In the genomic region with DNA sequence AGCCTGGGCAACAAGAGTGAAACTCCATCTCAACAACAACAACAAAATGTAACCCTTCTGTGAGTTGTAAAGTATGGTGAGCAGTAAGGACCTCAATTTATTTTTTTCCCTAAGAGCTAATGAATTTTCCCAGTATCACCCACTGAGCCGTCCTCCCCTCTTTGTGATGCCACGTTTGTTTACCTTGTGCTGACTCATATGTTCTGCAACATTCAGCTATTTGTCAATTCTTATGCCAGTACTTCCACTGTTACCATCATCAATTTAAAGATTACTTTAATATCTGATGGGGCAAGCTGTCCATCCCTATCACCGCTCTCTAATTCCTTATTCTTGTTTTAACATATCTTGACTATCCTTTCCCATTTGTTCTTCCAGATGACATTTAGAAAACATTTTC, we compare ENCODE assay signal across 12 cellular contexts. TPM values are rescaled to one million over a fixed set of nuclear protein-coding genes. Genes with fewer than 3 reads are reported as not detected.
A peak's percentile ranks its signal among the peaks of the same experiment; 100 is the strongest.
DNase-seq lines count a peak whose midpoint lies in the region; ATAC-seq, FAIRE-seq and TF ChIP-seq lines count a peak whose summit lies in the region.
"Had no signal": no experiment of that assay in that cellular context is flagged by ENCODE, and none has a peak within 500 bp of the region (broad histone marks: within the 10 kb centered on the region; RNA-seq: fewer than 3 reads in every experiment).

No MANE protein-coding gene starts in this region.

- no peak overlapping the region for H3K4me3 Mint-ChIP-seq in Calu3 (ENCODE audit: low read depth, unreplicated experiment)
- H3K4me3 Mint-ChIP-seq in activated CD4-positive, alpha-beta memory T cell treated with anti-CD3 and anti-CD28 coated beads, Interleukin-2, amount 10 ng/mL, durations not matched to agents 7 days and 5 days: no peak overlapping the region
- H3K4me3 Mint-ChIP-seq: B cell, nephron had no signal

- H3K27me3 ChIP-seq in bronchial epithelial cell (ENCODE audit: control insufficient read depth, insufficient read depth, low read length) (no peaks in the 10 kb centered on the region), HepG2 (ENCODE audit: control insufficient read depth in 1 of 2, insufficient read depth in 2 of 2, low read length in 2 of 2) (no peaks in the 10 kb centered on the region)
- H3K27me3 ChIP-seq: esophagus squamous epithelium had no signal

- no peaks in the 10 kb centered on the region for H3K9me3 Mint-ChIP-seq in Calu3 (ENCODE audit: low read depth, unreplicated experiment)
- H3K9me3 Mint-ChIP-seq in activated CD4-positive, alpha-beta memory T cell treated with anti-CD3 and anti-CD28 coated beads, Interleukin-2, amount 10 ng/mL, durations not matched to agents 7 days and 5 days: no peaks in the 10 kb centered on the region
- H3K9me3 Mint-ChIP-seq: nephron had no signal

- no peak overlapping the region for H2AFZ ChIP-seq in HepG2 (ENCODE audit: low read length)

- TF ChIP-seq RAD21 in HepG2 (CRISPR knock-in tag; IDR thresholded peaks at IDR 0.05): no peak

- H3K9me3 ChIP-seq in HepG2 (ENCODE audit: low read length): no peaks in the 10 kb centered on the region
- H3K9me3 ChIP-seq: esophagus squamous epithelium had no signal

- no peaks in the 10 kb centered on the region for H3K36me3 Mint-ChIP-seq in Calu3 (ENCODE audit: insufficient read depth, unreplicated experiment)
- H3K36me3 Mint-ChIP-seq in activated CD4-positive, alpha-beta memory T cell treated with anti-CD3 and anti-CD28 coated beads, Interleukin-2, amount 10 ng/mL, durations not matched to agents 7 days and 5 days (ENCODE audit: low read depth): no peaks in the 10 kb centered on the region

- no TSS peak for BruUV-seq in Calu3 (replicated peaks; lab: Mats Ljungman, UMichigan)
- no TSS peak for BruUV-seq in HepG2 (replicated peaks; lab: Mats Ljungman, UMichigan)

- ATAC-seq in HepG2: peak; percentile 85

- 77% methylated on average over 3 of the region's 3 CpGs for WGBS in HepG2 (ENCODE audit: low lambda C conversion rate)

- TF ChIP-seq POLR2A in HepG2 (IDR thresholded peaks at IDR 0.05; ENCODE audit: insufficient read depth in 1 of 2, low read depth in 2 of 2, low read length in 2 of 2): no peak

- no peaks in the 10 kb centered on the region for H3K27me3 Mint-ChIP-seq in Calu3 (ENCODE audit: unreplicated experiment)
- no peaks in the 10 kb centered on the region for H3K27me3 Mint-ChIP-seq in activated CD4-positive, alpha-beta memory T cell treated with anti-CD3 and anti-CD28 coated beads, Interleukin-2, amount 10 ng/mL, durations not matched to agents 7 days and 5 days
- H3K27me3 Mint-ChIP-seq: B cell had no signal

- no peak for FAIRE-seq in bronchial epithelial cell (lab: Jason Lieb, UNC)
- FAIRE-seq in HepG2 (lab: Jason Lieb, UNC): no peak

- POLR2A ChIA-PET in HepG2 (lab: Yijun Ruan, JAX): interaction anchor here (1.0 to 2.1 kb wide), 3 partner anchors 78 to 106 kb away, joined by 5 to 11 read pairs (median 6); partner anchors contain the start of genes PAK1IP1 and TMEM14C
- POLR2A ChIA-PET in activated CD4-positive, alpha-beta memory T cell treated with anti-CD3 and anti-CD28 coated beads, Interleukin-2, amount 10 ng/mL, durations not matched to agents 7 days and 5 days (lab: Charles Lee): no interaction called here

- no peak overlapping the region for H3K4me3 ChIP-seq in bronchial epithelial cell (ENCODE audit: low read depth, low read length)
- H3K4me3 ChIP-seq in HepG2 (replicated peaks in 1 of 3; ENCODE audit: insufficient read depth in 1 of 3, low read depth in 2 of 3, low read length in 3 of 3): no peak overlapping the region
- H3K4me3 ChIP-seq: esophagus squamous epithelium had no signal

- H3K36me3 ChIP-seq in bronchial epithelial cell (ENCODE audit: control insufficient read depth, insufficient read depth, low read length) (no peaks in the 10 kb centered on the region), HepG2 (replicated peaks in 1 of 2; ENCODE audit: control insufficient read depth in 1 of 2, insufficient read depth in 2 of 2, low read length in 2 of 2) (no peaks in the 10 kb centered on the region)
- H3K36me3 ChIP-seq: esophagus squamous epithelium had no signal

- in situ Hi-C loops in HepG2 (cut with HindIII; ENCODE audit: extremely low pct_ligation_motif_present, low pct_unique_long_range_greater_than_20kb): loop anchor here (5.0 kb wide), 1 partner anchor 324 kb away; no protein-coding TSS in a partner anchor

- peaks cover 8% of the 10 kb centered on the region for H3K4me1 Mint-ChIP-seq in Calu3 (ENCODE audit: low read depth, unreplicated experiment)
- peaks cover 1% of the 10 kb centered on the region for H3K4me1 Mint-ChIP-seq in activated CD4-positive, alpha-beta memory T cell treated with anti-CD3 and anti-CD28 coated beads, Interleukin-2, amount 10 ng/mL, durations not matched to agents 7 days and 5 days
- H3K4me1 Mint-ChIP-seq: B cell, nephron had no signal

- no peak overlapping the region for H3K27ac Mint-ChIP-seq in Calu3 (ENCODE audit: unreplicated experiment)
- no peak overlapping the region for H3K27ac Mint-ChIP-seq in activated CD4-positive, alpha-beta memory T cell treated with anti-CD3 and anti-CD28 coated beads, Interleukin-2, amount 10 ng/mL, durations not matched to agents 7 days and 5 days
- H3K27ac Mint-ChIP-seq: B cell, nephron had no signal

- no peaks in the 10 kb centered on the region for H4K20me1 ChIP-seq in HepG2 (ENCODE audit: insufficient read depth, low read length)

- no peak overlapping the region for H3K27ac ChIP-seq in HepG2 (ENCODE audit: extremely low read length, insufficient read depth, low read length)
- H3K27ac ChIP-seq: esophagus squamous epithelium had no signal

- H3K9ac ChIP-seq in HepG2 (ENCODE audit: insufficient read depth, low read depth, low read length): no peak overlapping the region

- intact Hi-C loops in Calu3 (cut with micrococcal nuclease; ENCODE audit: unreplicated experiment): loop anchor here (1.0 to 10.0 kb wide), 3 partner anchors 106 to 323 kb away; partner anchors contain the start of genes C6orf52 and PAK1IP1
- intact Hi-C loops in HepG2 (cut with micrococcal nuclease; ENCODE audit: unreplicated experiment): loop anchor here (1.0 kb wide), 5 partner anchors 78 to 323 kb away; partner anchors contain the start of genes C6orf52, PAK1IP1 and TMEM14C

- H3K79me2 ChIP-seq in HepG2 (ENCODE audit: insufficient read depth, low read length): no peaks in the 10 kb centered on the region

- no peak overlapping the region for H3K4me2 ChIP-seq in HepG2 (ENCODE audit: low read depth, low read length)

- TF ChIP-seq EP300 in HepG2 (IDR thresholded peaks at IDR 0.05; ENCODE audit: low read depth in 2 of 2, low read length in 2 of 2) (no peak), HepG2 (CRISPR knock-in tag; IDR thresholded peaks at IDR 0.05; ENCODE audit: borderline replicate concordance) (no peak)

- CTCF ChIA-PET in Calu3 (lab: Charles Lee): interaction anchor here (0.6 to 1.9 kb wide), 5 partner anchors 106 to 360 kb away, joined by 4 to 12 read pairs (median 5); partner anchors contain the start of gene PAK1IP1
- CTCF ChIA-PET in HepG2 (lab: Yijun Ruan, JAX; ENCODE audit: low intra/inter-chr PET ratio, low total read pairs): interaction anchor here (1.0 to 3.3 kb wide), 3 partner anchors 106 to 322 kb away, joined by 3 to 41 read pairs (median 25); partner anchors contain the start of genes C6orf52 and PAK1IP1
- CTCF ChIA-PET in activated CD4-positive, alpha-beta memory T cell treated with anti-CD3 and anti-CD28 coated beads, Interleukin-2, amount 10 ng/mL, durations not matched to agents 7 days and 5 days (lab: Charles Lee): interaction anchor here (0.7 to 4.1 kb wide), 6 partner anchors 44 to 322 kb away, joined by 3 to 46 read pairs (median 4); no protein-coding TSS in a partner anchor

- H3K4me1 ChIP-seq in HepG2 (ENCODE audit: insufficient read depth, low read length): peaks cover 7% of the 10 kb centered on the region; the same call in 1 of the 2 replicates

- DNase-seq in Calu3 (peak; percentile 10), HuH-7 (ENCODE audit: low spot score) (peak; percentile 11), bronchial epithelial cell (ENCODE audit: low read depth) (peak; percentile 82), HepG2 (ENCODE audit: low spot score) (peak; percentile 68), NCI-H2107 treated with DMSO at 0.1 percent for 48 hours (lab: John Stamatoyannopoulos, UW; ENCODE audit: unreplicated experiment) (no peak), islet precursor cell (no peak)
- DNase-seq in activated CD4-positive, alpha-beta memory T cell treated with anti-CD3 and anti-CD28 coated beads, Interleukin-2, amount 10 ng/mL, durations not matched to agents 7 days and 5 days: no peak
- no peak for DNase-seq in stimulated activated CD4-positive, alpha-beta T cell treated with anti-CD3 and anti-CD28 coated beads, Interleukin-1b, Interleukin-23, amount 100 ng/mL, for 48 hours
- DNase-seq: esophagus squamous epithelium had no signal

- TF ChIP-seq CTCF in Calu3 (IDR thresholded peaks at IDR 0.05; ENCODE audit: unreplicated experiment): no peak
- no peak for TF ChIP-seq CTCF in bronchial epithelial cell (IDR thresholded peaks at IDR 0.05; ENCODE audit: insufficient read depth, low read length, severe bottlenecking)
- no peak for TF ChIP-seq CTCF in HepG2 (CRISPR knock-in tag; IDR thresholded peaks at IDR 0.05)

RNA-seq across cellular contexts. Expression of gene MAK, which starts 37.5 kb away (rescaled TPM):
- total RNA-seq in Calu3 (2022) (0.27 and 0.35 TPM in 2 replicates), bronchial epithelial cell (not detected in 2 replicates), HepG2 (2016; rRNA removed; fragmentation: Illumina TruSeq; extraction: Trizol) (0.04 and 0.17 TPM in 2 replicates)
- total RNA-seq in HepG2 (2016; cell fraction: cytosol; rRNA removed; fragmentation: Illumina TruSeq; extraction: Trizol; ENCODE audit: low read depth): 0.20 TPM in 1 of 2 replicates, not detected in the other
- total RNA-seq in HepG2 (2016; cell fraction: insoluble cytoplasmic fraction; rRNA removed; fragmentation: Illumina TruSeq; extraction: Trizol): 0.04 TPM in 1 of 2 replicates, not detected in the other
- 0.10 and 0.12 TPM in 2 replicates for total RNA-seq in HepG2 (2016; cell fraction: membrane; rRNA removed; fragmentation: Illumina TruSeq; extraction: Trizol)
- total RNA-seq in HepG2 (2016; cell fraction: nucleus; rRNA removed; fragmentation: Illumina TruSeq; extraction: Trizol): 0.25 TPM in 1 of 2 replicates, not detected in the other
- polyA plus RNA-seq in HepG2 (2011; rRNA removed): 0.01 TPM in 1 of 2 replicates, not detected in the other
- polyA plus RNA-seq in HepG2 (2011; cell fraction: cytosol; rRNA removed): not detected in 2 replicates
- polyA plus RNA-seq in HepG2 (2011; cell fraction: nucleus; rRNA removed): not detected in 2 replicates
- 0.03 and 0.20 TPM in 2 replicates for polyA plus RNA-seq in HepG2 (2012)
- 0.05 TPM in 1 of 2 replicates, not detected in the other for polyA plus RNA-seq in HepG2 (2016; cell fraction: cytosol; fragmentation: Illumina TruSeq; extraction: Trizol; ENCODE audit: low read depth)
- 0.10 and 0.13 TPM in 2 replicates for polyA plus RNA-seq in HepG2 (2016; cell fraction: insoluble cytoplasmic fraction; fragmentation: Illumina TruSeq; extraction: Trizol; ENCODE audit: low read depth)
- polyA plus RNA-seq in HepG2 (2016; cell fraction: membrane; fragmentation: Illumina TruSeq; extraction: Trizol; ENCODE audit: low read depth): 0.06 TPM in 1 of 2 replicates, not detected in the other
- 0.27 TPM in 1 of 2 replicates, not detected in the other for polyA plus RNA-seq in HepG2 (2016; cell fraction: nucleus; fragmentation: Illumina TruSeq; extraction: Trizol; ENCODE audit: insufficient read depth, low read depth)
- polyA minus RNA-seq in HepG2 (2011; rRNA and poly(A)+ RNA removed; ENCODE audit: low replicate concordance): 0.05 TPM in 1 of 2 replicates, not detected in the other
- polyA minus RNA-seq in HepG2 (2011; cell fraction: cytosol; rRNA and poly(A)+ RNA removed): not detected in 2 replicates
- not detected in 2 replicates for polyA minus RNA-seq in HepG2 (2011; cell fraction: nucleus; rRNA and poly(A)+ RNA removed)
- under 1 TPM; 0.15 to 0.35 TPM for total RNA-seq in activated CD4-positive, alpha-beta memory T cell treated with anti-CD3 and anti-CD28 coated beads, Interleukin-2, amount 10 ng/mL, durations not matched to agents 7 days and 5 days
- total RNA-seq: B cell had no signal
- polyA plus RNA-seq: keratinocyte had no signal

RNA-seq across cellular contexts. Expression of gene TMEM14B, which starts 53.2 kb away (rescaled TPM):
- total RNA-seq in Calu3 (2022): 50.4 and 63.9 TPM in 2 replicates
- 55.8 and 86.2 TPM in 2 replicates for total RNA-seq in bronchial epithelial cell
- 191 and 200 TPM in 2 replicates for total RNA-seq in HepG2 (2016; rRNA removed; fragmentation: Illumina TruSeq; extraction: Trizol)
- total RNA-seq in HepG2 (2016; cell fraction: cytosol; rRNA removed; fragmentation: Illumina TruSeq; extraction: Trizol; ENCODE audit: low read depth): 220 and 308 TPM in 2 replicates
- total RNA-seq in HepG2 (2016; cell fraction: insoluble cytoplasmic fraction; rRNA removed; fragmentation: Illumina TruSeq; extraction: Trizol): 192 and 194 TPM in 2 replicates
- 279 and 333 TPM in 2 replicates for total RNA-seq in HepG2 (2016; cell fraction: membrane; rRNA removed; fragmentation: Illumina TruSeq; extraction: Trizol)
- 116 and 125 TPM in 2 replicates for total RNA-seq in HepG2 (2016; cell fraction: nucleus; rRNA removed; fragmentation: Illumina TruSeq; extraction: Trizol)
- polyA plus RNA-seq in HepG2 (2011; rRNA removed): 86.9 and 133 TPM in 2 replicates
- polyA plus RNA-seq in HepG2 (2011; cell fraction: cytosol; rRNA removed): 90.3 and 110 TPM in 2 replicates
- polyA plus RNA-seq in HepG2 (2011; cell fraction: nucleus; rRNA removed): 36.1 and 45.4 TPM in 2 replicates
- polyA plus RNA-seq in HepG2 (2012): 61.8 and 116 TPM in 2 replicates
- polyA plus RNA-seq in HepG2 (2016; cell fraction: cytosol; fragmentation: Illumina TruSeq; extraction: Trizol; ENCODE audit: low read depth): 248 and 371 TPM in 2 replicates
- polyA plus RNA-seq in HepG2 (2016; cell fraction: insoluble cytoplasmic fraction; fragmentation: Illumina TruSeq; extraction: Trizol; ENCODE audit: low read depth): 171 and 177 TPM in 2 replicates
- polyA plus RNA-seq in HepG2 (2016; cell fraction: membrane; fragmentation: Illumina TruSeq; extraction: Trizol; ENCODE audit: low read depth): 243 and 316 TPM in 2 replicates
- 178 and 179 TPM in 2 replicates for polyA plus RNA-seq in HepG2 (2016; cell fraction: nucleus; fragmentation: Illumina TruSeq; extraction: Trizol; ENCODE audit: insufficient read depth, low read depth)
- 57.9 and 63.5 TPM in 2 replicates for polyA minus RNA-seq in HepG2 (2011; rRNA and poly(A)+ RNA removed; ENCODE audit: low replicate concordance)
- 22.6 and 28.8 TPM in 2 replicates for polyA minus RNA-seq in HepG2 (2011; cell fraction: cytosol; rRNA and poly(A)+ RNA removed)
- 64.8 and 69.5 TPM in 2 replicates for polyA minus RNA-seq in HepG2 (2011; cell fraction: nucleus; rRNA and poly(A)+ RNA removed)
- total RNA-seq in activated CD4-positive, alpha-beta memory T cell treated with anti-CD3 and anti-CD28 coated beads, Interleukin-2, amount 10 ng/mL, durations not matched to agents 7 days and 5 days: 10 to 100 TPM; 81.5 to 83.6 TPM

Comparison
In these comparisons a context has a peak if more than half of its experiments do, and no peak if none do; other contexts are left out.
1. DNase-seq: peak in Calu3 (single experiment), HuH-7 (single experiment), bronchial epithelial cell (single experiment) and HepG2 (single experiment); none in activated CD4-positive, alpha-beta memory T cell treated with anti-CD3 and anti-CD28 coated beads, Interleukin-2, amount 10 ng/mL, durations not matched to agents 7 days and 5 days (single experiment), stimulated activated CD4-positive, alpha-beta T cell treated with anti-CD3 and anti-CD28 coated beads, Interleukin-1b, Interleukin-23, amount 100 ng/mL, for 48 hours (single experiment), NCI-H2107 treated with DMSO at 0.1 percent for 48 hours (single experiment) and islet precursor cell (single experiment).